Comparison of ENCODE assay signal across 28 cellular contexts in the genomic region with DNA sequence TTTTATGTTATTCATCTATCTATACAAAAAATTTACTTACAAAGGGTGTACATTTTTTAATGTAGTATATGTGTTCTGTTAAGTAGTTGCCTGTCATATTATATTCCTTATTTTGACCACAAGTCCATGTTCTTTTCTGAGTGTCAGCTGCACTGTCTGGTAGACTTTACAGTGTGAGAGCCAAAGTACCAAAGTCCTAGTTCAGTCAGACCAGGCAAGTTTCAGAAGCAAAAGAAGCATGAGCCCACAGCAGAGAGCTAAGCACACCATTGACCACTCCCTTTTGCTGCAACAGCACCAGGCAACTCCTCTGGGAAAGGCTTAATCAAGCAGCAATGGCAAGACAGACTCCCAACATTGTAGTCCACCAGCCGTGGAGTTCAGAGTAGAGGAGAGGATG.
DNase-seq lines count a peak whose midpoint lies in the region; ATAC-seq, FAIRE-seq and TF ChIP-seq lines count a peak whose summit lies in the region.
"Had no signal": no experiment of that assay in that cellular context is flagged by ENCODE, and none has a peak within 500 bp of the region (broad histone marks: within the 10 kb centered on the region; RNA-seq: fewer than 3 reads in every experiment).

No MANE protein-coding gene starts in this region.

- POLR2A ChIA-PET in HepG2 (lab: Yijun Ruan, JAX), result no interaction called here

- ATAC-seq in HepG2 (peak; percentile 68), HG03571 (IDR thresholded peaks at IDR 0.05; ENCODE audit: unreplicated experiment) (no peak)
- ATAC-seq: CD8-positive, alpha-beta T cell had no signal

- TF ChIP-seq POLR2A in HepG2 (IDR thresholded peaks at IDR 0.05; ENCODE audit: insufficient read depth in 1 of 2, low read depth in 2 of 2, low read length in 2 of 2), result no peak

- H4K20me1 ChIP-seq in HepG2 (ENCODE audit: insufficient read depth, low read length), result no peaks in the 10 kb centered on the region

- H3K36me3 ChIP-seq in bronchial epithelial cell (ENCODE audit: control insufficient read depth, insufficient read depth, low read length) (no peaks in the 10 kb centered on the region), HepG2 (replicated peaks in 1 of 2; ENCODE audit: control insufficient read depth in 1 of 2, insufficient read depth in 2 of 2, low read length in 2 of 2) (no peaks in the 10 kb centered on the region), small intestine (ENCODE audit: control insufficient read depth in 2 of 2, insufficient read depth in 2 of 2, low read length in 2 of 2) (no peaks in the 10 kb centered on the region)

- in situ Hi-C loops in HepG2 (cut with HindIII; ENCODE audit: extremely low pct_ligation_motif_present, low pct_unique_long_range_greater_than_20kb), result no loop called here

- H3K4me1 ChIP-seq in HepG2 (ENCODE audit: insufficient read depth, low read length) (no peaks in the 10 kb centered on the region), small intestine (ENCODE audit: control insufficient read depth in 2 of 2, insufficient read depth in 1 of 2, low read depth in 1 of 2, low read length in 1 of 2) (no peaks in the 10 kb centered on the region)
- H3K4me1 ChIP-seq: Caco-2 had no signal

- TF ChIP-seq CTCF in bronchial epithelial cell (IDR thresholded peaks at IDR 0.05; ENCODE audit: insufficient read depth, low read length, severe bottlenecking), result no peak
- no peak for TF ChIP-seq CTCF in HepG2 (CRISPR knock-in tag; IDR thresholded peaks at IDR 0.05)

- TF ChIP-seq RAD21 in HepG2 (CRISPR knock-in tag; IDR thresholded peaks at IDR 0.05), result no peak

- no TSS peak for BruUV-seq in HepG2 (replicated peaks; lab: Mats Ljungman, UMichigan)

- H2AFZ ChIP-seq in HepG2 (ENCODE audit: low read length), result no peak overlapping the region

- FAIRE-seq in bronchial epithelial cell (lab: Jason Lieb, UNC), result peak; percentile 47
- no peak for FAIRE-seq in HepG2 (lab: Jason Lieb, UNC)
- no peak for FAIRE-seq in small intestine (lab: Jason Lieb, UNC)
- FAIRE-seq: GM12892, GM19239, HTR-8/SVneo, RCC 7860 had no signal

- H3K4me3 ChIP-seq in bronchial epithelial cell (ENCODE audit: low read depth, low read length) (no peak overlapping the region), HepG2 (replicated peaks in 1 of 3; ENCODE audit: insufficient read depth in 1 of 3, low read depth in 2 of 3, low read length in 3 of 3) (no peak overlapping the region), small intestine (ENCODE audit: low read depth in 1 of 2, low read length in 2 of 2) (no peak overlapping the region)

- no peak overlapping the region for H3K4me2 ChIP-seq in HepG2 (ENCODE audit: low read depth, low read length)
- H3K4me2 ChIP-seq: KMS-11, SK-N-SH had no signal

- H3K9me3 ChIP-seq in HepG2 (ENCODE audit: low read length), result no peaks in the 10 kb centered on the region
- no peaks in the 10 kb centered on the region for H3K9me3 ChIP-seq in small intestine (ENCODE audit: control insufficient read depth, low read depth)
- H3K9me3 ChIP-seq: Caco-2, SK-N-SH had no signal

- H3K27me3 ChIP-seq in bronchial epithelial cell (ENCODE audit: control insufficient read depth, insufficient read depth, low read length) (no peaks in the 10 kb centered on the region), HepG2 (ENCODE audit: control insufficient read depth in 1 of 2, insufficient read depth in 2 of 2, low read length in 2 of 2) (peaks cover 0 to 5% of the 10 kb centered on the region in 2 experiments; a peak in 1 of 5 replicates), small intestine (ENCODE audit: control insufficient read depth in 2 of 2, insufficient read depth in 2 of 2, low read length in 2 of 2) (no peaks in the 10 kb centered on the region)

- no peak overlapping the region for H3K9ac ChIP-seq in HepG2 (ENCODE audit: insufficient read depth, low read depth, low read length)
- H3K9ac ChIP-seq: KMS-11, SK-N-SH had no signal

- intact Hi-C loops in HepG2 (cut with micrococcal nuclease; ENCODE audit: unreplicated experiment), result no loop called here

- H3K27ac ChIP-seq in HepG2 (ENCODE audit: extremely low read length, insufficient read depth, low read length) (no peak overlapping the region), small intestine (ENCODE audit: low read depth in 1 of 2, low read length in 1 of 2) (no peak overlapping the region)
- H3K27ac ChIP-seq: 22Rv1, C4-2B, KMS-11 had no signal

- TF ChIP-seq EP300 in HepG2 (IDR thresholded peaks at IDR 0.05; ENCODE audit: low read depth in 2 of 2, low read length in 2 of 2) (no peak), HepG2 (CRISPR knock-in tag; IDR thresholded peaks at IDR 0.05; ENCODE audit: borderline replicate concordance) (no peak)

- H3K79me2 ChIP-seq in HepG2 (ENCODE audit: insufficient read depth, low read length), result no peaks in the 10 kb centered on the region

- DNase-seq in DMS53 (lab: John Stamatoyannopoulos, UW) (peak; percentile 27), DMS53 treated with DMSO at 0.1 percent for 48 hours (lab: John Stamatoyannopoulos, UW; ENCODE audit: unreplicated experiment) (no peak), bronchial epithelial cell (ENCODE audit: low read depth) (no peak), HepG2 (ENCODE audit: low spot score) (no peak), small intestine (peak; percentile 59), inferior parietal cortex (ENCODE audit: extremely low spot score) (no peak), HPDE6-E6E7 (ENCODE audit: extremely low spot score) (no peak)
- DNase-seq: Caco-2; CD8-positive, alpha-beta T cell; DND-41; H7; NCI-H1048; NCI-H1694 treated with DMSO at 0.1 percent for 48 hours; NCI-H2171; NCI-H226; NCI-H510A treated with DMSO at 0.1 percent for 48 hours; NCI-H82; OCI-M1; SIG-M5; SK-N-SH had no signal

- CTCF ChIA-PET in HepG2 (lab: Yijun Ruan, JAX; ENCODE audit: low intra/inter-chr PET ratio, low total read pairs), result no interaction called here

- 0% methylated on average over 1 of the region's 1 CpG for WGBS in HepG2 (ENCODE audit: low lambda C conversion rate)
- 35 to 76% (median 44%) methylated on average over 1 of the region's 1 CpG for WGBS in small intestine, 3 donors

TF ChIP-seq in HepG2, 621 proteins besides CTCF, POLR2A, EP300 and RAD21:
- TF ChIP-seq ZNF235 (CRISPR knock-in tag; IDR thresholded peaks at IDR 0.05; ENCODE audit: borderline replicate concordance), result no peak
- TF ChIP-seq, protein P1, sequence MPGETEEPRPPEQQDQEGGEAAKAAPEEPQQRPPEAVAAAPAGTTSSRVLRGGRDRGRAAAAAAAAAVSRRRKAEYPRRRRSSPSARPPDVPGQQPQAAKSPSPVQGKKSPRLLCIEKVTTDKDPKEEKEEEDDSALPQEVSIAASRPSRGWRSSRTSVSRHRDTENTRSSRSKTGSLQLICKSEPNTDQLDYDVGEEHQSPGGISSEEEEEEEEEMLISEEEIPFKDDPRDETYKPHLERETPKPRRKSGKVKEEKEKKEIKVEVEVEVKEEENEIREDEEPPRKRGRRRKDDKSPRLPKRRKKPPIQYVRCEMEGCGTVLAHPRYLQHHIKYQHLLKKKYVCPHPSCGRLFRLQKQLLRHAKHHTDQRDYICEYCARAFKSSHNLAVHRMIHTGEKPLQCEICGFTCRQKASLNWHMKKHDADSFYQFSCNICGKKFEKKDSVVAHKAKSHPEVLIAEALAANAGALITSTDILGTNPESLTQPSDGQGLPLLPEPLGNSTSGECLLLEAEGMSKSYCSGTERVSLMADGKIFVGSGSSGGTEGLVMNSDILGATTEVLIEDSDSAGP (CRISPR knock-in tag; IDR thresholded peaks at IDR 0.05; ENCODE audit: borderline replicate concordance), result no peak
- TF ChIP-seq ZNF619 (CRISPR knock-in tag; IDR thresholded peaks at IDR 0.05), result no peak
- TF ChIP-seq MATR3 (CRISPR knock-in tag; IDR thresholded peaks at IDR 0.05), result no peak
- TF ChIP-seq KLF9 (CRISPR knock-in tag; IDR thresholded peaks at IDR 0.05; ENCODE audit: low read depth), result no peak
- TF ChIP-seq HNRNPK (IDR thresholded peaks at IDR 0.05; ENCODE audit: low read depth, low read length, poor library complexity, severe bottlenecking), result no peak

Comparison
In these comparisons a context has a peak if more than half of its experiments do, and no peak if none do; other contexts are left out.
1. DNase-seq: peak in DMS53 (single experiment) and small intestine (single experiment); none in DMS53 treated with DMSO at 0.1 percent for 48 hours (single experiment), bronchial epithelial cell (single experiment), HepG2 (single experiment), inferior parietal cortex (single experiment) and HPDE6-E6E7 (single experiment).